In genomic region chr5:32585122-32585445, GRCh38 we compare ENCODE assay signal across 8 cellular contexts. TPM values are rescaled to one million over a fixed set of nuclear protein-coding genes. Genes with fewer than 3 reads are reported as not detected.
DNase-seq lines count a peak whose midpoint lies in the region; ATAC-seq and TF ChIP-seq lines count a peak whose summit lies in the region.

No MANE protein-coding gene starts in this region.

- peaks cover 39% of the 10 kb centered on the region for H3F3A ChIP-seq in GM23248 (ENCODE audit: insufficient read depth)

- TF ChIP-seq CTCF in fibroblast of villous mesenchyme (IDR thresholded peaks at IDR 0.05; ENCODE audit: insufficient read depth, low read depth, low read length): no peak

- H3K9ac ChIP-seq in GM23248: peak overlapping the region; percentile 91

- peaks cover 58% of the 10 kb centered on the region for H3K4me1 Mint-ChIP-seq in T-helper 17 cell

- H3K9me2 ChIP-seq in GM23248 (ENCODE audit: insufficient read depth): no peaks in the 10 kb centered on the region

- in situ Hi-C loops in GM23248 (cut with MboI): loop anchor here (10.0 kb wide), 1 partner anchor 90 kb away; no protein-coding TSS in a partner anchor

- 19 to 23% methylated on average over 8 of the region's 8 CpGs for WGBS in GM23248 (ENCODE audit: low coverage in 1 of 2, low lambda C conversion rate in 2 of 2, missing lambda C conversion rate in 2 of 2), 2 experiments

- H3K4me1 ChIP-seq in GM23248 (ENCODE audit: insufficient read depth): peaks cover 31% of the 10 kb centered on the region

- peaks cover 19% of the 10 kb centered on the region for H4K20me1 ChIP-seq in GM23248 (ENCODE audit: insufficient read depth)

- H3K27me3 Mint-ChIP-seq in T-helper 17 cell: no peaks in the 10 kb centered on the region

- H3K27me3 ChIP-seq in GM23248 (replicated peaks; ENCODE audit: insufficient read depth): no peaks in the 10 kb centered on the region

- H3K36me3 ChIP-seq in GM23248 (ENCODE audit: low read depth): peaks cover 5% of the 10 kb centered on the region

- ATAC-seq in T-helper 17 cell: no peak
- no peak for ATAC-seq in GM21367 (IDR thresholded peaks at IDR 0.05; ENCODE audit: unreplicated experiment)
- ATAC-seq in HG03025 (IDR thresholded peaks at IDR 0.05; ENCODE audit: low FRiP score, unreplicated experiment): no peak
- no peak for ATAC-seq in GM18870 (IDR thresholded peaks at IDR 0.05; ENCODE audit: unreplicated experiment)

- H3K79me2 ChIP-seq in GM23248 (ENCODE audit: insufficient read depth): peaks cover 42% of the 10 kb centered on the region

- H3K4me2 ChIP-seq in GM23248 (ENCODE audit: unreplicated experiment): peak overlapping the region; percentile 79

- H3K27ac ChIP-seq in GM23248: peak overlapping the region; percentile 86; the same call in 1 of the 2 replicates

- H3K9me3 ChIP-seq in GM23248 (ENCODE audit: low read depth) (no peaks in the 10 kb centered on the region), T-helper 17 cell (ENCODE audit: control insufficient read depth, low read length, poor library complexity, severe bottlenecking) (no peaks in the 10 kb centered on the region)

- peak overlapping the region; percentile 99 for H3K4me3 Mint-ChIP-seq in T-helper 17 cell

- peaks cover 3% of the 10 kb centered on the region for H3K36me3 Mint-ChIP-seq in T-helper 17 cell (ENCODE audit: low read depth)

- peak overlapping the region; percentile 63 for H2AFZ ChIP-seq in GM23248

- H3K27ac Mint-ChIP-seq in T-helper 17 cell: peak overlapping the region; percentile 97

- peak overlapping the region; percentile 98 for H3K4me3 ChIP-seq in GM23248
- peak overlapping the region; percentile 96 for H3K4me3 ChIP-seq in fibroblast of villous mesenchyme (ENCODE audit: low read depth, low read length)
- H3K4me3 ChIP-seq in skeletal muscle cell (ENCODE audit: low read depth, low read length): peak overlapping the region; percentile 88

- no peak for DNase-seq in GM23248
- DNase-seq in T-helper 17 cell: no peak
- no peak for DNase-seq in fibroblast of villous mesenchyme (ENCODE audit: low read depth)
- DNase-seq in skeletal muscle cell (ENCODE audit: low read depth): no peak
- no peak for DNase-seq in iPS-NIHi7 (ENCODE audit: extremely low spot score)

RNA-seq across cellular contexts. Expression of gene SUB1, which starts 0.3 kb away (rescaled TPM):
- total RNA-seq in GM23248 (2014; rRNA removed; shearing (Covaris generic)): 200 and 350 TPM in 2 replicates
- 462 and 489 TPM in 2 replicates for polyA plus RNA-seq in GM23248 (2016; fragmentation: Nextera tagmentation; extraction: Ambion mirVana)
- total RNA-seq in T-helper 17 cell: 100 to 1,000 TPM; 311 to 325 TPM
- total RNA-seq in fibroblast of villous mesenchyme: 105 and 142 TPM in 2 replicates
